In the genomic region with DNA sequence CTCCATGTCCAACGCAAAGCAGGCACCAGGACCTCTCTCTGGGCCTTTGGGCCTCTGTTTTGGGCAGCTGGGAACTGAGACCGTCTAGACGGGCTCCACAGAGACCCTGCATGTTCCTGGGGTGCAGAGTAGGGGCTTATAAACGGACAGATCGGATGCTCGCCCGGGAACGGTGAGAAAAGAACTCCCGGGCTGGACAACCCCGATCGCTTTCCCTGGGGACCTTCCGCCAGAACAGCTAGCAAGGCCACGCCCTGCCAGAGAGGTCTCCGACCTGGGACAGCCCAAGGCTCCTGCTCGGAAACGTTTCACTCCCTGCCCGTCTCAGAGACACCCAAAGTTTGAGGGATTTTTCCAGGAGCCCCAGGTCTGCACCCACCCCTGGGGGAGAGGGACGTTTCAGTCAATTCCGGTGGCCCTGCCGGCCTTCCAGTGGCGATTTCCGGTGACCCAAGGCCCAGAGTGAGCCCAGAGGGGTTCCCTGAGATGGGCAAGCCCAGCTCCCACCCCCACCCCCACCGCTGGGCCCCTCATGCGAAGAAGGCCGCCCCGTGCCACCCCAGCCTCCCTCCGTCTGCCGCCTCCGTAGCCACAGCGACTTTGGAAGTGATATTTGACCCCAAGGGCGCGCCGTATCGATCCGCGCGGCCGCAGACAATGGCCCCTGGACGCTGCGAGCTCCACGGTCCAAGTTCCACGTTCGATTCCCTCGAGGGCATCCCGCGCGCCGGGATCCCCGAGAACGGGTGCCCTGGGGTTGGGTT, we compare ENCODE assay signal across 8 cellular contexts. TPM values are rescaled to one million over a fixed set of nuclear protein-coding genes. Genes with fewer than 3 reads are reported as not detected.
A peak's percentile ranks its signal among the peaks of the same experiment; 100 is the strongest.
DNase-seq lines count a peak whose midpoint lies in the region; FAIRE-seq and TF ChIP-seq lines count a peak whose summit lies in the region.

No MANE protein-coding gene starts in this region.

- WGBS in adrenal gland, 4 donors: 10 to 15% (median 11%) methylated on average over 22 to 50 of the region's 50 CpGs; no CpG with 5 or more reads in 1 of the 4 donors

- intact Hi-C loops in adrenal gland (cut with DNase I): no loop called here

- DNase-seq in ACHN (peak; percentile 49), HCEC 1CT (peak; percentile 32), adrenal gland (peak; percentile 56 to 83 (median 78)), RPMI8226 (no peak), GM19239 (ENCODE audit: insufficient read length, low spot score) (no peak), GF-D8 (lab: John Stamatoyannopoulos, UW) (no peak)

- H3K4me3 ChIP-seq in adrenal gland (peak overlapping the region in 3 of 4 donors; percentile 45 to 99 (median 76)), iPS-15b (ENCODE audit: low read depth, low read length) (peak overlapping the region; percentile 84), skeletal muscle tissue (ENCODE audit: low read length in 3 of 3) (peak overlapping the region; percentile 84 to 96 (median 91))

- H3K36me3 ChIP-seq in adrenal gland (replicated peaks in 1 of 2): peaks cover 0 to 6% of the 10 kb centered on the region in 2 donors
- H3K36me3 ChIP-seq in iPS-15b (ENCODE audit: control insufficient read depth, insufficient read depth, low read length): peaks cover 8% of the 10 kb centered on the region
- peaks cover 0 to 5% (median 3%) of the 10 kb centered on the region in 3 donors for H3K36me3 ChIP-seq in skeletal muscle tissue (ENCODE audit: control insufficient read depth in 3 of 3, insufficient read depth in 3 of 3, low read length in 3 of 3)

- peak in 1 of 2 donors; percentile 20 for TF ChIP-seq POLR2A in adrenal gland (IDR thresholded peaks at IDR 0.05)

- in situ Hi-C loops in ACHN (cut with HindIII; ENCODE audit: low pct_ligation_motif_present, low pct_unique_long_range_greater_than_20kb, low sequenced_read_pairs): no loop called here

- H3K9ac ChIP-seq in iPS-15b (ENCODE audit: low read depth, low read length): peak overlapping the region; percentile 90
- peak overlapping the region; percentile 85 to 87 (median 86) for H3K9ac ChIP-seq in skeletal muscle tissue (ENCODE audit: low read depth in 1 of 3, low read length in 3 of 3)

- no peaks in the 10 kb centered on the region for H3K9me3 ChIP-seq in adrenal gland (replicated peaks in 1 of 3)
- no peaks in the 10 kb centered on the region for H3K9me3 ChIP-seq in iPS-15b (ENCODE audit: control insufficient read depth, insufficient read depth, low read length)
- H3K9me3 ChIP-seq in skeletal muscle tissue (ENCODE audit: control insufficient read depth in 3 of 3, low read length in 3 of 3): no peaks in the 10 kb centered on the region

- no peak for FAIRE-seq in GM19239 (lab: Jason Lieb, UNC)

- TF ChIP-seq CTCF in adrenal gland (IDR thresholded peaks at IDR 0.05): no peak

- H3K4me1 ChIP-seq in adrenal gland (replicated peaks in 1 of 2): peaks cover 0 to 22% of the 10 kb centered on the region in 2 donors
- H3K4me1 ChIP-seq in iPS-15b (ENCODE audit: control insufficient read depth, insufficient read depth, low read length): peaks cover 19% of the 10 kb centered on the region
- peaks cover 21 to 51% (median 42%) of the 10 kb centered on the region in 3 donors for H3K4me1 ChIP-seq in skeletal muscle tissue (ENCODE audit: control insufficient read depth in 3 of 3, insufficient read depth in 3 of 3, low read length in 3 of 3)

- H3K27me3 ChIP-seq in adrenal gland (no peaks in the 10 kb centered on the region), iPS-15b (ENCODE audit: control insufficient read depth, insufficient read depth, low read length) (no peaks in the 10 kb centered on the region), skeletal muscle tissue (ENCODE audit: control insufficient read depth in 3 of 3, insufficient read depth in 3 of 3, low read length in 3 of 3) (no peaks in the 10 kb centered on the region)

- H3K27ac ChIP-seq in adrenal gland (peak overlapping the region; percentile 18 to 86 (median 70)), skeletal muscle tissue (ENCODE audit: low read depth, low read length) (peak overlapping the region; percentile 81)

RNA-seq across cellular contexts. Expression of gene NR2F6, which starts 1.7 kb away (rescaled TPM):
- total RNA-seq in adrenal gland (100 to 1,000 TPM in 1 of 8 donors, 10 to 100 TPM in 7; 36.2 to 140 (median 60.3) TPM), skeletal muscle tissue (21.9 TPM)
- 10 to 100 TPM in 2 of 3 donors, 1 to 10 TPM in 1; 6.6 to 26.3 (median 22.6) TPM for polyA plus RNA-seq in adrenal gland

RNA-seq across cellular contexts. Expression of gene OCEL1, which starts 18.0 kb away (rescaled TPM):
- total RNA-seq in adrenal gland (10 to 100 TPM in 7 of 8 donors, 1 to 10 TPM in 1; 6.1 to 49.1 (median 33.8) TPM), skeletal muscle tissue (4.7 TPM)
- polyA plus RNA-seq in adrenal gland: 10 to 100 TPM; 10.3 to 48.2 (median 27.0) TPM

RNA-seq across cellular contexts. Expression of gene USHBP1, which starts 20.5 kb away (rescaled TPM):
- total RNA-seq in adrenal gland (10 to 100 TPM in 2 of 8 donors, 1 to 10 TPM in 6; 1.8 to 13.2 (median 5.3) TPM), skeletal muscle tissue (2.1 TPM)
- polyA plus RNA-seq in adrenal gland: 10 to 100 TPM in 2 of 3 donors, under 1 TPM in 1; 0.71 to 23.6 (median 10.4) TPM

RNA-seq across cellular contexts. Expression of gene BABAM1, which starts 23.2 kb away (rescaled TPM):
- 100 to 1,000 TPM in 1 of 8 donors, 10 to 100 TPM in 7; 68.5 to 128 (median 79.4) TPM for total RNA-seq in adrenal gland
- polyA plus RNA-seq in adrenal gland: 100 to 1,000 TPM in 2 of 3 donors, 10 to 100 TPM in 1; 71.1 to 116 (median 101) TPM
- total RNA-seq in skeletal muscle tissue: 64.7 TPM

RNA-seq across cellular contexts. Expression of gene USE1, which starts 28.9 kb away (rescaled TPM):
- total RNA-seq in adrenal gland: 10 to 100 TPM; 30.7 to 55.6 (median 44.7) TPM
- 10 to 100 TPM; 23.7 to 87.8 (median 75.3) TPM for polyA plus RNA-seq in adrenal gland
- total RNA-seq in skeletal muscle tissue: 19.3 TPM

Comparison
In these comparisons a context has a peak if more than half of its experiments do, and no peak if none do; other contexts are left out.
1. DNase-seq: peak in ACHN (single experiment), HCEC 1CT (single experiment) and adrenal gland (7 of 7); none in RPMI8226 (single experiment), GM19239 (single experiment) and GF-D8 (single experiment).
2. Peak in every context shown above with its lines, with median percentiles within 50 percentile points of each other: H3K4me3 ChIP-seq.